8 cellular contexts compared by ENCODE assay signal in genomic region chr1:2525896-2526823, GRCh38.
DNase-seq lines count a peak whose midpoint lies in the region; ATAC-seq and TF ChIP-seq lines count a peak whose summit lies in the region.

Gene PANK4, minus strand, starts transcription at chr1:2526596. Its CDS starts 9 bp downstream, at chr1:2526587.

- peak within 1 kb of the TSS; percentile 94 for H3K4me3 Mint-ChIP-seq in nephron progenitor cell
- peak within 1 kb of the TSS; percentile 83 to 87 for H3K4me3 Mint-ChIP-seq in stimulated activated naive CD8-positive, alpha-beta T cell treated with anti-CD3 and anti-CD28 coated beads, Interleukin-15, amount 100 ng/mL, for 72 hours

- H3K9me3 Mint-ChIP-seq in nephron progenitor cell = no peaks in the 10 kb centered on the region
- H3K9me3 Mint-ChIP-seq in stimulated activated naive CD8-positive, alpha-beta T cell treated with anti-CD3 and anti-CD28 coated beads, Interleukin-15, amount 100 ng/mL, for 72 hours = no peaks in the 10 kb centered on the region

- ATAC-seq in GM21619 (IDR thresholded peaks at IDR 0.05; ENCODE audit: unreplicated experiment) = peak; percentile 75
- ATAC-seq in stimulated activated naive CD8-positive, alpha-beta T cell treated with anti-CD3 and anti-CD28 coated beads, Interleukin-15, amount 100 ng/mL, for 72 hours = peak; percentile 81

- TF ChIP-seq POLR2A in Raji (IDR thresholded peaks at IDR 0.05; ENCODE audit: insufficient read depth, low read depth, low read length) = peak; percentile 88

- H3K27ac Mint-ChIP-seq in nephron progenitor cell = peak within 1 kb of the TSS; percentile 97
- H3K27ac Mint-ChIP-seq in stimulated activated naive CD8-positive, alpha-beta T cell treated with anti-CD3 and anti-CD28 coated beads, Interleukin-15, amount 100 ng/mL, for 72 hours = peak within 1 kb of the TSS; percentile 94 to 97

- TF ChIP-seq CTCF in fibroblast of pulmonary artery (IDR thresholded peaks at IDR 0.05; ENCODE audit: low read length, missing control alignments) = no peak
- no peak for TF ChIP-seq CTCF in nephron progenitor cell (IDR thresholded peaks at IDR 0.05)

- peaks cover 44% of the 10 kb centered on the region for H3K27me3 Mint-ChIP-seq in nephron progenitor cell (ENCODE audit: low read depth, poor library complexity)
- H3K27me3 Mint-ChIP-seq in stimulated activated naive CD8-positive, alpha-beta T cell treated with anti-CD3 and anti-CD28 coated beads, Interleukin-15, amount 100 ng/mL, for 72 hours = peaks cover 34% of the 10 kb centered on the region

- peaks cover 2% of the 10 kb centered on the region for H3K36me3 Mint-ChIP-seq in nephron progenitor cell (ENCODE audit: low read depth)

- H3K4me1 Mint-ChIP-seq in nephron progenitor cell = peaks cover 34% of the 10 kb centered on the region
- H3K4me1 Mint-ChIP-seq in stimulated activated naive CD8-positive, alpha-beta T cell treated with anti-CD3 and anti-CD28 coated beads, Interleukin-15, amount 100 ng/mL, for 72 hours = peaks cover 69% of the 10 kb centered on the region

- H3K4me3 ChIP-seq in fibroblast of pulmonary artery (replicated peaks; ENCODE audit: low read depth, low read length) = peak within 1 kb of the TSS; percentile 86

- DNase-seq in DMS79 treated with DMSO at 0.1 percent for 48 hours (lab: John Stamatoyannopoulos, UW) (peak; percentile 84), KBM-7 (peak; percentile 84), fibroblast of pulmonary artery (ENCODE audit: low read depth) (peak; percentile 94), nephron progenitor cell (peak; percentile 93)
- DNase-seq in activated T-helper 9 cell treated with anti-CD3 and anti-CD28 coated beads, Interleukin-2, amount 50 U/mL, for 16 hours (ENCODE audit: low read depth) = peak; percentile 84
- peak; percentile 86 to 90 for DNase-seq in stimulated activated naive CD8-positive, alpha-beta T cell treated with anti-CD3 and anti-CD28 coated beads, Interleukin-15, amount 100 ng/mL, for 72 hours

- in situ Hi-C loops in KBM-7 (cut with MboI; ENCODE audit: low pct_unique_long_range_greater_than_20kb, low sequenced_read_pairs) = no loop called here

Comparison
In these comparisons a context has a peak if more than half of its experiments do, and no peak if none do; other contexts are left out.
1. Peak in every context shown above with its lines: DNase-seq, ATAC-seq and H3K4me3 ChIP-seq.